9 cellular contexts compared by ENCODE assay signal in genomic region chr1:167066333-167067122, GRCh38. TPM values are rescaled to one million over a fixed set of nuclear protein-coding genes. Genes with fewer than 3 reads are reported as not detected.
DNase-seq lines count a peak whose midpoint lies in the region; ATAC-seq and TF ChIP-seq lines count a peak whose summit lies in the region.
"Had no signal": no experiment of that assay in that cellular context is flagged by ENCODE, and none has a peak within 500 bp of the region (broad histone marks: within the 10 kb centered on the region; RNA-seq: fewer than 3 reads in every experiment).

No MANE protein-coding gene starts in this region.

- H2AFZ ChIP-seq in KMS-11 (ENCODE audit: low read depth), result peak overlapping the region; percentile 75

- TF ChIP-seq POLR2A in testis (IDR thresholded peaks at IDR 0.05), result no peak

- H3K36me3 ChIP-seq in KMS-11 (ENCODE audit: insufficient read depth) (no peaks in the 10 kb centered on the region), testis (ENCODE audit: low read depth, missing control alignments) (no peaks in the 10 kb centered on the region)

- no peaks in the 10 kb centered on the region for H4K20me1 ChIP-seq in KMS-11 (ENCODE audit: insufficient read depth)

- H3K4me1 ChIP-seq in KMS-11 (ENCODE audit: low read depth, poor library complexity, severe bottlenecking) (peaks cover 10% of the 10 kb centered on the region), testis (no peaks in the 10 kb centered on the region)

- no peaks in the 10 kb centered on the region for H3K36me3 Mint-ChIP-seq in activated T-helper 17 cell treated with anti-CD3 and anti-CD28 coated beads, Interleukin-2, amount 50 U/mL, for 72 hours (ENCODE audit: low read depth)

- H3K27ac ChIP-seq in KMS-11, result no peak overlapping the region
- no peak overlapping the region for H3K27ac ChIP-seq in testis

- peak; percentile 99 for TF ChIP-seq CTCF in KMS-11 (conservative IDR thresholded peaks at IDR 0.05; ENCODE audit: low read depth, low read length)
- peak in 1 of 3 donors; percentile 70 for TF ChIP-seq CTCF in omental fat pad (IDR thresholded peaks at IDR 0.05)
- TF ChIP-seq CTCF in testis (IDR thresholded peaks at IDR 0.05), result peak; percentile 73 to 87 (median 82)

- H3K4me3 Mint-ChIP-seq in activated T-helper 17 cell treated with anti-CD3 and anti-CD28 coated beads, Interleukin-2, amount 50 U/mL, for 72 hours, result peak overlapping the region; percentile 23

- H3K9ac ChIP-seq in KMS-11, result peak overlapping the region; percentile 52; the same call in 1 of the 2 replicates

- H3K27ac Mint-ChIP-seq in activated T-helper 17 cell treated with anti-CD3 and anti-CD28 coated beads, Interleukin-2, amount 50 U/mL, for 72 hours, result no peak overlapping the region

- H3K27me3 ChIP-seq in KMS-11 (ENCODE audit: insufficient read depth, low read depth) (no peaks in the 10 kb centered on the region), testis (no peaks in the 10 kb centered on the region)

- no peaks in the 10 kb centered on the region for H3K9me3 Mint-ChIP-seq in activated T-helper 17 cell treated with anti-CD3 and anti-CD28 coated beads, Interleukin-2, amount 50 U/mL, for 72 hours

- no peaks in the 10 kb centered on the region for H3K27me3 Mint-ChIP-seq in activated T-helper 17 cell treated with anti-CD3 and anti-CD28 coated beads, Interleukin-2, amount 50 U/mL, for 72 hours

- H3K4me1 Mint-ChIP-seq in activated T-helper 17 cell treated with anti-CD3 and anti-CD28 coated beads, Interleukin-2, amount 50 U/mL, for 72 hours, result no peaks in the 10 kb centered on the region

- H3K4me3 ChIP-seq in KMS-11 (IDR thresholded peaks at IDR 0.05; ENCODE audit: insufficient read depth, low read depth, low read length), result peak overlapping the region; percentile 59
- peak overlapping the region in 1 of 2 donors; percentile 29 for H3K4me3 ChIP-seq in testis

- peak overlapping the region; percentile 33 for H3K4me2 ChIP-seq in KMS-11

- no peaks in the 10 kb centered on the region for H3K79me2 ChIP-seq in KMS-11 (ENCODE audit: insufficient read depth, low read depth)

- in situ Hi-C loops in Caki2 (cut with HindIII; ENCODE audit: low pct_unique_long_range_greater_than_20kb, low sequenced_read_pairs), result no loop called here

- DNase-seq in Caki2 (ENCODE audit: low read depth), result peak; percentile 62
- DNase-seq in RPMI8226, result peak; percentile 79
- peak; percentile 46 for DNase-seq in foreskin melanocyte
- DNase-seq in omental fat pad (ENCODE audit: low spot score), result peak; percentile 62
- peak; percentile 86 for DNase-seq in testis

- 5% methylated on average over 19 to 31 of the region's 31 CpGs for WGBS in testis, 2 donors

- intact Hi-C loops in testis (cut with DNase I; ENCODE audit: low total_unique reads), result loop anchor here (5.0 kb wide), 1 partner anchor 471 kb away; no protein-coding TSS in a partner anchor

- ATAC-seq in GM21390 (IDR thresholded peaks at IDR 0.05; ENCODE audit: unreplicated experiment), result peak; percentile 89
- ATAC-seq in activated T-helper 17 cell treated with anti-CD3 and anti-CD28 coated beads, Interleukin-2, amount 50 U/mL, for 72 hours (replicated peaks), result peak; percentile 95
- peak; percentile 91 for ATAC-seq in omental fat pad (ENCODE audit: low FRiP score)

- no peaks in the 10 kb centered on the region for H3K9me3 ChIP-seq in testis

RNA-seq across cellular contexts. Expression of gene GPA33, which starts 23.6 kb away (rescaled TPM):
- total RNA-seq in Caki2 (2014; rRNA removed; shearing (Covaris generic); ENCODE audit: low replicate concordance), result not detected in 2 replicates
- under 1 TPM; 0.26 to 0.58 TPM for total RNA-seq in activated T-helper 17 cell treated with anti-CD3 and anti-CD28 coated beads, Interleukin-2, amount 50 U/mL, for 72 hours
- total RNA-seq in omental fat pad (under 1 TPM in 2 of 4 donors, not detected in 2; 0.37 to 0.72 TPM), testis (under 1 TPM; 0.62 to 0.63 TPM)
- 1.1 TPM for polyA plus RNA-seq in testis (ENCODE audit: insufficient read depth, low read depth, low replicate concordance)
- total RNA-seq: dermis microvascular lymphatic vessel endothelial cell had no signal

RNA-seq across cellular contexts. Expression of gene STYXL2, which starts 27.3 kb away (rescaled TPM):
- total RNA-seq in Caki2 (2014; rRNA removed; shearing (Covaris generic); ENCODE audit: low replicate concordance), result not detected in 2 replicates
- total RNA-seq in activated T-helper 17 cell treated with anti-CD3 and anti-CD28 coated beads, Interleukin-2, amount 50 U/mL, for 72 hours, result not detected
- total RNA-seq in omental fat pad, result under 1 TPM; 0.12 to 0.65 (median 0.36) TPM
- total RNA-seq in testis, result 1 to 10 TPM in 1 of 2 donors, under 1 TPM in 1; 0.19 to 1.0 TPM
- polyA plus RNA-seq in testis (ENCODE audit: insufficient read depth, low read depth, low replicate concordance), result 0.99 TPM
- total RNA-seq: dermis microvascular lymphatic vessel endothelial cell had no signal
